Comparison of ENCODE assay signal across 17 cellular contexts in the genomic region with DNA sequence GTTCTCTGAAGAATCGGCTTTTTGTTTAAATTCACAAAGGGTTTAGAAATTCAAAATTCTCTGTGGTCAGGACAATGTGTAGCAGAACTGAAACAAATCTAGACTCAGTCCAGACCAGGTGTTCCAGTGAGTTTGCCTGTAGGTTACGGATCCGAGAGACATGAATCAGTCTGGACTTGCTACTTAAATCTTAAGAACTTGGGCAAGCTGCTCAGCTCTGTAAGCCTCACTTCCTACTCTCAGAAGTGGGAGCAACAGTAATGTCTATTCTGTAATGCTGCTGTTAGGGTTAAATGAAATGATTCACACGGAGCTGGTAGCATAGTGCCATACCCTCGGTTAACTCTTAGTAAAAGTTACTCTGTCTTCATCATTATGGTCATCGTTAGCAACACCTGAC. TPM values are rescaled to one million over a fixed set of nuclear protein-coding genes. Genes with fewer than 3 reads are reported as not detected.
A peak's percentile ranks its signal among the peaks of the same experiment; 100 is the strongest.
DNase-seq lines count a peak whose midpoint lies in the region; ATAC-seq and TF ChIP-seq lines count a peak whose summit lies in the region.
"Had no signal": no experiment of that assay in that cellular context is flagged by ENCODE, and none has a peak within 500 bp of the region (broad histone marks: within the 10 kb centered on the region; RNA-seq: fewer than 3 reads in every experiment).

No MANE protein-coding gene starts in this region.

- TF ChIP-seq CTCF in natural killer cell (IDR thresholded peaks at IDR 0.05) = no peak
- no peak for TF ChIP-seq CTCF in stomach (IDR thresholded peaks at IDR 0.05)

- no peak for TF ChIP-seq POLR2A in stomach (IDR thresholded peaks at IDR 0.05)

- peak; percentile 12 for ATAC-seq in activated CD8-positive, alpha-beta memory T cell treated with anti-CD3 and anti-CD28 coated beads, Interleukin-2, amount 10 ng/mL, durations not matched to agents 7 days and 5 days
- ATAC-seq in HG02852 (IDR thresholded peaks at IDR 0.05; ENCODE audit: unreplicated experiment) (peak; percentile 59), natural killer cell (no peak), GM19351 (IDR thresholded peaks at IDR 0.05; ENCODE audit: unreplicated experiment) (no peak)
- ATAC-seq in activated T-helper 17 cell treated with anti-CD3 and anti-CD28 coated beads, Interleukin-2, amount 50 U/mL, for 72 hours (replicated peaks) = peak; percentile 82
- ATAC-seq: left ventricle myocardium superior had no signal

- H3K4me1 Mint-ChIP-seq in activated CD8-positive, alpha-beta memory T cell treated with anti-CD3 and anti-CD28 coated beads, Interleukin-2, amount 10 ng/mL, durations not matched to agents 7 days and 5 days = peaks cover 85% of the 10 kb centered on the region
- peaks cover 82% of the 10 kb centered on the region for H3K4me1 Mint-ChIP-seq in activated T-helper 17 cell treated with anti-CD3 and anti-CD28 coated beads, Interleukin-2, amount 50 U/mL, for 72 hours
- peaks cover 72 to 76% of the 10 kb centered on the region in 2 donors for H3K4me1 Mint-ChIP-seq in natural killer cell

- no peak for TF ChIP-seq EP300 in stomach (IDR thresholded peaks at IDR 0.05)

- no peaks in the 10 kb centered on the region for H3K9me3 Mint-ChIP-seq in activated CD8-positive, alpha-beta memory T cell treated with anti-CD3 and anti-CD28 coated beads, Interleukin-2, amount 10 ng/mL, durations not matched to agents 7 days and 5 days (ENCODE audit: low read depth)
- no peaks in the 10 kb centered on the region for H3K9me3 Mint-ChIP-seq in activated T-helper 17 cell treated with anti-CD3 and anti-CD28 coated beads, Interleukin-2, amount 50 U/mL, for 72 hours
- no peaks in the 10 kb centered on the region for H3K9me3 Mint-ChIP-seq in natural killer cell

- no peak overlapping the region for H3K4me3 ChIP-seq in stomach
- H3K4me3 ChIP-seq: uterus had no signal

- no peaks in the 10 kb centered on the region for H3K27me3 ChIP-seq in stomach
- H3K27me3 ChIP-seq: uterus had no signal

- DNase-seq in activated CD8-positive, alpha-beta memory T cell treated with anti-CD3 and anti-CD28 coated beads, Interleukin-2, amount 10 ng/mL, durations not matched to agents 7 days and 5 days = no peak
- DNase-seq in activated CD8-positive, alpha-beta memory T cell treated with anti-CD3 and anti-CD28 coated beads, Interleukin-2, amount 50 U/mL, for 4 hours = no peak
- DNase-seq in natural killer cell (no peak), caudate nucleus (lab: John Stamatoyannopoulos, UW) (no peak), stomach (no peak)
- DNase-seq: ACHN; effector CD8-positive, alpha-beta T cell; left ventricle myocardium superior; NCI-H2171; NCI-H82; posterior cingulate gyrus; uterus had no signal

- WGBS in stomach, 5 donors = 75 to 89% (median 86%) methylated on average over 6 of the region's 6 CpGs

- H3K4me1 ChIP-seq in stomach = no peaks in the 10 kb centered on the region
- H3K4me1 ChIP-seq: uterus had no signal

- H3K4me3 Mint-ChIP-seq in activated CD8-positive, alpha-beta memory T cell treated with anti-CD3 and anti-CD28 coated beads, Interleukin-2, amount 10 ng/mL, durations not matched to agents 7 days and 5 days = no peak overlapping the region
- H3K4me3 Mint-ChIP-seq in activated T-helper 17 cell treated with anti-CD3 and anti-CD28 coated beads, Interleukin-2, amount 50 U/mL, for 72 hours = peak overlapping the region; percentile 63
- H3K4me3 Mint-ChIP-seq in natural killer cell = no peak overlapping the region
- H3K4me3 Mint-ChIP-seq: IgD-negative memory B cell had no signal

- peak overlapping the region; percentile 70 for H3K27ac Mint-ChIP-seq in activated CD8-positive, alpha-beta memory T cell treated with anti-CD3 and anti-CD28 coated beads, Interleukin-2, amount 10 ng/mL, durations not matched to agents 7 days and 5 days
- peak overlapping the region; percentile 88 for H3K27ac Mint-ChIP-seq in activated T-helper 17 cell treated with anti-CD3 and anti-CD28 coated beads, Interleukin-2, amount 50 U/mL, for 72 hours
- peak overlapping the region; percentile 57 to 78 for H3K27ac Mint-ChIP-seq in natural killer cell
- H3K27ac Mint-ChIP-seq: IgD-negative memory B cell had no signal

- H3K27ac ChIP-seq in caudate nucleus (ENCODE audit: low read depth, low read length) = no peak overlapping the region
- no peak overlapping the region for H3K27ac ChIP-seq in stomach
- H3K27ac ChIP-seq: RWPE1, uterus had no signal

- intact Hi-C loops in natural killer cell (cut with micrococcal nuclease) = loop anchor here (5.0 kb wide), 1 partner anchor 35 kb away; the partner anchor contains the start of gene HECA
- intact Hi-C loops in stomach (cut with DNase I; ENCODE audit: low total_unique reads) = no loop called here

- peaks cover 22 to 50% (median 43%) of the 10 kb centered on the region in 4 donors for H3K36me3 ChIP-seq in stomach
- H3K36me3 ChIP-seq: uterus had no signal

- CTCF ChIA-PET in activated CD8-positive, alpha-beta memory T cell treated with anti-CD3 and anti-CD28 coated beads, Interleukin-2, amount 10 ng/mL, durations not matched to agents 7 days and 5 days (lab: Charles Lee) = interaction anchor here (1.4 to 2.7 kb wide), 3 partner anchors 10 to 192 kb away, joined by 5 to 13 read pairs (median 8); no protein-coding TSS in a partner anchor

- H3K27me3 Mint-ChIP-seq in activated CD8-positive, alpha-beta memory T cell treated with anti-CD3 and anti-CD28 coated beads, Interleukin-2, amount 10 ng/mL, durations not matched to agents 7 days and 5 days = no peaks in the 10 kb centered on the region
- H3K27me3 Mint-ChIP-seq in activated T-helper 17 cell treated with anti-CD3 and anti-CD28 coated beads, Interleukin-2, amount 50 U/mL, for 72 hours = no peaks in the 10 kb centered on the region
- H3K27me3 Mint-ChIP-seq in natural killer cell (ENCODE audit: low read depth in 2 of 2) = no peaks in the 10 kb centered on the region
- H3K27me3 Mint-ChIP-seq: IgD-negative memory B cell had no signal

- H3K36me3 Mint-ChIP-seq in activated CD8-positive, alpha-beta memory T cell treated with anti-CD3 and anti-CD28 coated beads, Interleukin-2, amount 10 ng/mL, durations not matched to agents 7 days and 5 days = peaks cover 62% of the 10 kb centered on the region
- H3K36me3 Mint-ChIP-seq in activated T-helper 17 cell treated with anti-CD3 and anti-CD28 coated beads, Interleukin-2, amount 50 U/mL, for 72 hours (ENCODE audit: low read depth) = peaks cover 100% of the 10 kb centered on the region
- peaks cover 21% of the 10 kb centered on the region for H3K36me3 Mint-ChIP-seq in natural killer cell

- no peaks in the 10 kb centered on the region for H3K9me3 ChIP-seq in stomach
- H3K9me3 ChIP-seq: uterus had no signal

RNA-seq across cellular contexts. Expression of gene HECA, which starts 37.7 kb away (rescaled TPM):
- 10 to 100 TPM; 47.3 to 49.5 TPM for total RNA-seq in activated CD8-positive, alpha-beta memory T cell treated with anti-CD3 and anti-CD28 coated beads, Interleukin-2, amount 10 ng/mL, durations not matched to agents 7 days and 5 days
- 10 to 100 TPM; 67.0 to 85.7 TPM for total RNA-seq in activated T-helper 17 cell treated with anti-CD3 and anti-CD28 coated beads, Interleukin-2, amount 50 U/mL, for 72 hours
- total RNA-seq in natural killer cell (10 to 100 TPM; 76.5 to 80.5 (median 77.6) TPM), stomach (10 to 100 TPM; 24.5 to 52.1 (median 37.7) TPM)
- polyA plus RNA-seq in stomach = 10 to 100 TPM in 1 of 3 donors, 1 to 10 TPM in 2; 7.6 to 12.8 (median 8.3) TPM

Comparison
In these comparisons a context has a peak if more than half of its experiments do, and no peak if none do; other contexts are left out.
1. ATAC-seq: peak in activated CD8-positive, alpha-beta memory T cell treated with anti-CD3 and anti-CD28 coated beads, Interleukin-2, amount 10 ng/mL, durations not matched to agents 7 days and 5 days (single experiment), HG02852 (single experiment) and activated T-helper 17 cell treated with anti-CD3 and anti-CD28 coated beads, Interleukin-2, amount 50 U/mL, for 72 hours (single experiment); none in natural killer cell (0 of 3) and GM19351 (single experiment).
2. Peak in every context shown above with its lines, with median percentiles within 50 percentile points of each other: H3K27ac Mint-ChIP-seq.